In the genomic region with DNA sequence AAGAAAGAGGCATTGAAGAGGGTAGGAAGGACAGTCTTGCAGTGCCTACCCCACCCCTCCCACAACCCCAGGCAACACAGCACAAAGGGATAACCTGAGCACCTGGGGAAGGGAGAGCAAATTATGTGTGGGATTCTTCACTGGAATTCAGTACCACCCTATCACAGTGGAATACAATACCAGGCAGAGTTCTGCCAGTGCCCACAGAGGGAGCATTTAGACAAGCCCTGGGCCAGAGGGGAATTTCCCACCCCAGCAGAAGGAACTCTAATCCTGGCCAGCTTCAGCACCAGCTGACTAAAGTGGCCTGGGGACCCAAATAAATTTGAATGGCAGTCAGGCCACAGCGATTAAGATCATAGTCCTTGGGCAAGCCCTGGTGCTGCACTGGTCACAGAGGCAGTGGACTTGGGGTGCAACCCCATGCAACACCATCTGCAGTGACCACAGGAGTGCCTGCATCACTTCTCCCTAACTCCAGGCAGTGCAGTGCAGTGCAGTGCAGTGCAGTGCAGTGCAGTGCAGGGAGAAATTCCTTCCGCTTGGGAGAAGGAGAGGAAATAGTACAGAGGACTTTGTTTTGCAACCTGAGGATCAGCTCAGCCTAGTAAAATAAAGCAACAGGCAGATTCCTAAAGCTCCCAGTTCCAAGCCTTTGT, we compare ENCODE assay signal across 24 cellular contexts.
"Had no signal": no experiment of that assay in that cellular context is flagged by ENCODE, and none has a peak within 500 bp of the region (broad histone marks: within the 10 kb centered on the region; RNA-seq: fewer than 3 reads in every experiment).

No MANE protein-coding gene starts in this region.

- H3K4me3 Mint-ChIP-seq: activated B cell treated with CpG ODN at 0.5 μM for 24 hours; activated CD8-positive, alpha-beta T cell treated with anti-CD3 and anti-CD28 coated beads for 36 hours; activated naive CD4-positive, alpha-beta T cell treated with anti-CD3 and anti-CD28 coated beads, Interleukin-2, amount 50 U/mL, for 24 hours; central memory CD8-positive, alpha-beta T cell; dendritic cell treated with granulocyte-macrophage colony-stimulating factor and Interleukin-4, amounts not matched to agents 40 ng/mL and 50 ng/mL, for 4 days; natural killer cell; T-helper 2 cell treated with Interferon-gamma antibody and Interleukin-4, amounts not matched to agents 5 μg/mL and 100 μg/mL, for 36 hours had no signal

- H3K27ac ChIP-seq: breast epithelium, left lung, right atrium auricular region, spleen, thoracic aorta, uterus had no signal

- ATAC-seq: activated CD8-positive, alpha-beta T cell treated with anti-CD3 and anti-CD28 coated beads for 36 hours; left lung; natural killer cell; stimulated activated naive CD8-positive, alpha-beta T cell treated with anti-CD3 and anti-CD28 coated beads, Interleukin-15, Interleukin-2, amounts not matched to agents 100 U/mL and 50 U/mL, for 24 hours had no signal

- H3K27me3 ChIP-seq: breast epithelium, left lung, right atrium auricular region, spleen, uterus had no signal

- H3K9me3 ChIP-seq: breast epithelium, left lung, right atrium auricular region, thoracic aorta, uterus had no signal

- H3K27ac Mint-ChIP-seq: activated B cell treated with CpG ODN at 0.5 μM for 24 hours; activated CD8-positive, alpha-beta T cell treated with anti-CD3 and anti-CD28 coated beads for 36 hours; activated naive CD4-positive, alpha-beta T cell treated with anti-CD3 and anti-CD28 coated beads, Interleukin-2, amount 50 U/mL, for 24 hours; activated T-helper 2 cell treated with anti-CD3 and anti-CD28 coated beads, Interferon-gamma antibody, Interleukin-2, Interleukin-4, amounts not matched to agents 10 μg/mL and 5 μg/mL and 100 μg/mL, durations not matched to agents 14 hours and 24 hours and 36 hours; dendritic cell treated with granulocyte-macrophage colony-stimulating factor and Interleukin-4, amounts not matched to agents 40 ng/mL and 50 ng/mL, for 4 days; natural killer cell; T-helper 2 cell treated with Interferon-gamma antibody and Interleukin-4, amounts not matched to agents 5 μg/mL and 100 μg/mL, for 36 hours had no signal

- H3K4me1 Mint-ChIP-seq: activated B cell treated with CpG ODN at 0.5 μM for 24 hours; activated naive CD4-positive, alpha-beta T cell treated with anti-CD3 and anti-CD28 coated beads, Interleukin-2, amount 50 U/mL, for 24 hours; central memory CD8-positive, alpha-beta T cell; natural killer cell had no signal

- H3K27me3 Mint-ChIP-seq: activated B cell treated with CpG ODN at 0.5 μM for 24 hours; dendritic cell treated with granulocyte-macrophage colony-stimulating factor and Interleukin-4, amounts not matched to agents 40 ng/mL and 50 ng/mL, for 4 days had no signal

- H3K4me1 ChIP-seq: breast epithelium, left lung, right atrium auricular region, spleen, uterus had no signal

- FAIRE-seq: frontal cortex had no signal

- H3K9me3 Mint-ChIP-seq: activated CD8-positive, alpha-beta T cell treated with anti-CD3 and anti-CD28 coated beads for 36 hours; central memory CD8-positive, alpha-beta T cell; dendritic cell treated with granulocyte-macrophage colony-stimulating factor and Interleukin-4, amounts not matched to agents 40 ng/mL and 50 ng/mL, for 4 days; T-helper 2 cell treated with Interferon-gamma antibody and Interleukin-4, amounts not matched to agents 5 μg/mL and 100 μg/mL, for 36 hours had no signal

- DNase-seq: activated B cell treated with CpG ODN at 0.5 μM for 24 hours; activated CD4-positive, alpha-beta T cell treated with anti-CD3 and anti-CD28 coated beads, Interleukin-2, amount 50 U/mL, for 1 hour; activated CD8-positive, alpha-beta T cell treated with anti-CD3 and anti-CD28 coated beads for 36 hours; activated T-cell treated with anti-CD3 and anti-CD28 coated beads, Interleukin-2, amount 50 U/mL, for 48 hours; effector CD4-positive, alpha-beta T cell; kidney glomerular epithelial cell; left lung; midbrain; natural killer cell; spleen; stimulated activated CD4-positive, alpha-beta T cell treated with anti-CD3 and anti-CD28 coated beads, Interleukin-2, amount 100 ng/mL, for 48 hours; stimulated activated naive CD8-positive, alpha-beta T cell treated with anti-CD3 and anti-CD28 coated beads, Interleukin-15, Interleukin-2, amounts not matched to agents 100 U/mL and 50 U/mL, for 24 hours; T-helper 1 cell; trophoblast cell; uterus had no signal

- H3K36me3 ChIP-seq: breast epithelium, left lung, right atrium auricular region, spleen, thoracic aorta, uterus had no signal

- H3K4me3 ChIP-seq: breast epithelium, left lung, right atrium auricular region, spleen, thoracic aorta, uterus had no signal
